Comparison of ENCODE assay signal across 8 cellular contexts in the genomic region with DNA sequence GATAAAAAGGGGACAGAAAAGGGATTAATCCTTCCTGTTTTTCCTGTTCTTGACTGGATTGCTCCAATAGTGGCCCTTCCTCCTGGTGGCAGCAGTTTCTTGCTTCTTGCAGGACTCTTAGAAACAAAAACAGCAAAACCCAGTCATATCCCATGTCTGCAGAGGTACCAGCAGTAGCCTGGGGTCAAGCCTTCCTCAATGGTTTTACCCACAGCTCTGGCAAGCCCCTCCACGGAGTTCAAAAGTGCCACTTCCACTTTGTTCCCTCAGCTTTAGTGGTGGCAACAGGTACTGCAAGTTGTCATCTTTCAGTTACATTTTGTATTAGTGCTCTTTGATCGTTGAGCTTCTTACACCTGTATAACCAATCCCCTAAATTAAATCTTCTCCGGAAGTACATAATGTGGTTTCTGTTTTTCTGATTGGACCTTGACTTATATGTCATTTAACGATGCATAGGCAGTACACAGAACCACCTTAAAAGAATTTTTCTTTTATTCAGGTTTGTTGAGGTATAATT. TPM values are rescaled to one million over a fixed set of nuclear protein-coding genes. Genes with fewer than 3 reads are reported as not detected.
DNase-seq lines count a peak whose midpoint lies in the region; ATAC-seq and TF ChIP-seq lines count a peak whose summit lies in the region.

No MANE protein-coding gene starts in this region.

- intact Hi-C loops in Calu3 (cut with micrococcal nuclease; ENCODE audit: unreplicated experiment) (no loop called here), upper lobe of right lung (cut with DNase I) (no loop called here)

- TF ChIP-seq CTCF in Calu3 (IDR thresholded peaks at IDR 0.05; ENCODE audit: unreplicated experiment) (peak; percentile 60), WERI-Rb-1 (IDR thresholded peaks at IDR 0.05; ENCODE audit: low read depth, low read length) (peak; percentile 43; the same call in 1 of the 2 replicates), upper lobe of right lung (IDR thresholded peaks at IDR 0.05) (peak; percentile 54)

- no peak overlapping the region for H3K27ac Mint-ChIP-seq in Calu3 (ENCODE audit: unreplicated experiment)

- no peaks in the 10 kb centered on the region for H3K4me1 ChIP-seq in upper lobe of right lung

- H3K27me3 ChIP-seq in WERI-Rb-1 (ENCODE audit: insufficient read depth, low read depth, severe bottlenecking) (no peaks in the 10 kb centered on the region), upper lobe of right lung (peaks cover 5% of the 10 kb centered on the region)

- no peaks in the 10 kb centered on the region for H3K4me1 Mint-ChIP-seq in Calu3 (ENCODE audit: low read depth, unreplicated experiment)

- no peaks in the 10 kb centered on the region for H3K27me3 Mint-ChIP-seq in Calu3 (ENCODE audit: unreplicated experiment)

- CTCF ChIA-PET in Calu3 (lab: Charles Lee), result interaction anchor here (1.0 to 1.5 kb wide), 2 partner anchors 10 to 15 kb away, joined by 3 to 5 read pairs; a partner anchor contains a TSS

- H3K36me3 ChIP-seq in WERI-Rb-1, result no peaks in the 10 kb centered on the region
- no peaks in the 10 kb centered on the region for H3K36me3 ChIP-seq in upper lobe of right lung

- DNase-seq in Calu3 (peak; percentile 14), HuH-7 (ENCODE audit: low spot score) (peak; percentile 18), WERI-Rb-1 (peak; percentile 34), islet precursor cell (peak; percentile 49), upper lobe of right lung (no peak), cerebellum (ENCODE audit: low spot score) (no peak), NCI-H2196 treated with DMSO at 0.1 percent for 48 hours (lab: John Stamatoyannopoulos, UW; ENCODE audit: unreplicated experiment) (no peak)

- H3K4me3 ChIP-seq in WERI-Rb-1 (ENCODE audit: low read depth, low read length) (no peak overlapping the region), upper lobe of right lung (no peak overlapping the region)

- ATAC-seq in GM18519 (IDR thresholded peaks at IDR 0.05; ENCODE audit: low FRiP score, unreplicated experiment) (peak; percentile 92), upper lobe of right lung (peak; percentile 52)

- H3K27ac ChIP-seq in WERI-Rb-1 (no peak overlapping the region), upper lobe of right lung (no peak overlapping the region)

- H3K9me3 ChIP-seq in WERI-Rb-1 (ENCODE audit: severe bottlenecking) (no peaks in the 10 kb centered on the region), upper lobe of right lung (no peaks in the 10 kb centered on the region)

- no TSS peak for BruUV-seq in Calu3 (replicated peaks; lab: Mats Ljungman, UMichigan)

- no peaks in the 10 kb centered on the region for H3K36me3 Mint-ChIP-seq in Calu3 (ENCODE audit: insufficient read depth, unreplicated experiment)

- peak overlapping the region; percentile 47 for H3K4me3 Mint-ChIP-seq in Calu3 (ENCODE audit: low read depth, unreplicated experiment)

- H3K9me3 Mint-ChIP-seq in Calu3 (ENCODE audit: low read depth, unreplicated experiment), result no peaks in the 10 kb centered on the region

RNA-seq across cellular contexts. Expression of gene RANBP6, which starts 8.7 kb away (rescaled TPM):
- total RNA-seq in Calu3 (2022), result 16.1 and 17.7 TPM in 2 replicates
- total RNA-seq in upper lobe of right lung, result 14.8 TPM
- total RNA-seq in cerebellum, result 52.1 TPM

Comparison
In these comparisons a context has a peak if more than half of its experiments do, and no peak if none do; other contexts are left out.
1. DNase-seq: peak in Calu3 (single experiment), HuH-7 (single experiment), WERI-Rb-1 (single experiment) and islet precursor cell (single experiment); none in upper lobe of right lung (single experiment), cerebellum (single experiment) and NCI-H2196 treated with DMSO at 0.1 percent for 48 hours (single experiment).
2. Peak in every context shown above with its lines, with median percentiles within 50 percentile points of each other: CTCF ChIP-seq.